Comparison of ENCODE assay signal across 2 cellular contexts in the genomic region with DNA sequence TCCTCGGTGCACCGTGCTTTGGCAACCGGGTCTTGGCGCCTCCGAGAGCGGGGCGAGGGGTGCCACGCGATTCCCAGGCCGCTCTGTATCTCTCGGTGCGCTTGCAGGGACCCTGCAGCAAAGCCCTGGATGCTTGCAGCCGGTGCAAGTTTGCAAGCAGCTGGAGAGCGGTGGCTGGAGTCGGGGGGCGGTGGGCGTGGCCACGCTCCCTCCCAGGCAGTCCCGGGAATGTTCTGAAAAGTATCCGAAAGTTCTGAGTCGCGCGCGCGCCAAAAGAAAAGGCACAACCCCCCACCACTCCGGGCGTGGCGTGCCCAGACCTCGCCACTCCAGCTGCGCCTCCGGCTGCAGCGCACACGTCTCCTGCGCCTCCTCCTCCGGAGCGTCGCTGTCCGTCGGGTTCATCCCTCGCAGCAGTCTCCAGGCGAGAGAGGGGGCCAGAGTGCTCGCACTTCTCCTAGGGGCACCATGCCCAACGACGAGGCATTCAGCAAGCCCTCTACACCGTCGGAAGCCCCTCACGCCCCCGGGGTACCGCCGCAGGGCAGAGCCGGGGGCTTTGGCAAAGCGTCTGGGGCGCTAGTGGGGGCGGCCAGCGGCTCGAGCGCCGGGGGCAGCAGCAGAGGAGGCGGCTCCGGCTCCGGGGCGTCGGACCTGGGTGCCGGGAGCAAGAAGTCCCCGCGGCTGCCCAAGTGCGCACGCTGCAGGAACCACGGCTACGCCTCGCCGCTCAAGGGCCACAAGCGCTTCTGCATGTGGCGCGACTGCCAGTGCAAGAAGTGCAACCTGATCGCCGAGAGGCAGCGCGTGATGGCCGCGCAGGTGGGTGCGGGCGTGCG.
A peak's percentile ranks its signal among the peaks of the same experiment; 100 is the strongest.
TF ChIP-seq lines count a peak whose summit lies in the region.

TSS of gene DMRT1 (plus strand) at position 327 of the 839 bp plus-strand sequence. CDS start at position 469, 142 bp downstream.

TF ChIP-seq in IMR-90, 13 proteins besides CTCF, POLR2A, EP300 and RAD21:
- TF ChIP-seq USF2 (IDR thresholded peaks at IDR 0.05; ENCODE audit: low read depth, low read length) = no peak
- TF ChIP-seq SMC3 (IDR thresholded peaks at IDR 0.05; ENCODE audit: low read depth, low read length) = no peak
- no peak for TF ChIP-seq NFE2L2 (IDR thresholded peaks at IDR 0.05; ENCODE audit: low read depth, low read length)

TF ChIP-seq in endothelial cell of umbilical vein, 7 proteins besides CTCF, POLR2A, EP300 and RAD21:
- TF ChIP-seq EZH2 (IDR thresholded peaks at IDR 0.05; ENCODE audit: borderline replicate concordance, low read depth, low read length, severe bottlenecking) (peak; percentile 23), MAX (IDR thresholded peaks at IDR 0.05; ENCODE audit: insufficient read depth, insufficient read length) (no peak), POLR2AphosphoS5 (IDR thresholded peaks at IDR 0.05; ENCODE audit: insufficient read depth, low read depth, low read length) (no peak), GATA2 (IDR thresholded peaks at IDR 0.05; ENCODE audit: insufficient read depth, insufficient read length, low read depth, low read length) (no peak), JUN (IDR thresholded peaks at IDR 0.05; ENCODE audit: borderline replicate concordance, insufficient read depth, insufficient read length, low read depth) (no peak), MYC (IDR thresholded peaks at IDR 0.05; ENCODE audit: low read depth, low read length) (no peak)
